In genomic region chr9:121285835-121286687, GRCh38 we compare ENCODE assay signal across 8 cellular contexts. TPM values are rescaled to one million over a fixed set of nuclear protein-coding genes. Genes with fewer than 3 reads are reported as not detected.
DNase-seq lines count a peak whose midpoint lies in the region; ATAC-seq and TF ChIP-seq lines count a peak whose summit lies in the region.

No MANE protein-coding gene starts in this region.

- no peak for TF ChIP-seq CTCF in GM13977 (IDR thresholded peaks at IDR 0.05; ENCODE audit: extremely low read depth, insufficient read depth, missing control alignments)

- peak; percentile 21 for DNase-seq in NCI-H2171 treated with DMSO at 0.1 percent for 48 hours (lab: John Stamatoyannopoulos, UW)
- no peak for DNase-seq in NCI-H2171 (lab: John Stamatoyannopoulos, UW)
- DNase-seq in left ventricle myocardium superior = peak; percentile 81
- peak; percentile 76 for DNase-seq in renal cortical epithelial cell (ENCODE audit: low read depth)
- no peak for DNase-seq in GM13977 (ENCODE audit: low spot score)
- no peak for DNase-seq in T-helper 17 cell

- in situ Hi-C loops in GM13977 (cut with MboI; ENCODE audit: low pct_unique_long_range_greater_than_20kb, low sequenced_read_pairs, unreplicated experiment) = no loop called here

- H3K27me3 Mint-ChIP-seq in activated T-helper 17 cell treated with anti-CD3 and anti-CD28 coated beads, Interleukin-2, amount 50 U/mL, for 72 hours = no peaks in the 10 kb centered on the region
- no peaks in the 10 kb centered on the region for H3K27me3 Mint-ChIP-seq in T-helper 17 cell

- no peak overlapping the region for H3K4me3 Mint-ChIP-seq in activated T-helper 17 cell treated with anti-CD3 and anti-CD28 coated beads, Interleukin-2, amount 50 U/mL, for 72 hours
- H3K4me3 Mint-ChIP-seq in T-helper 17 cell = no peak overlapping the region

- peak overlapping the region; percentile 75 for H3K27ac Mint-ChIP-seq in activated T-helper 17 cell treated with anti-CD3 and anti-CD28 coated beads, Interleukin-2, amount 50 U/mL, for 72 hours
- H3K27ac Mint-ChIP-seq in T-helper 17 cell = no peak overlapping the region

- intact Hi-C loops in left ventricle myocardium superior (cut with micrococcal nuclease) = no loop called here

- no peaks in the 10 kb centered on the region for H3K9me3 Mint-ChIP-seq in activated T-helper 17 cell treated with anti-CD3 and anti-CD28 coated beads, Interleukin-2, amount 50 U/mL, for 72 hours

- ATAC-seq in activated T-helper 17 cell treated with anti-CD3 and anti-CD28 coated beads, Interleukin-2, amount 50 U/mL, for 72 hours (replicated peaks) = no peak
- ATAC-seq in left ventricle myocardium superior (peak; percentile 58), GM21515 (IDR thresholded peaks at IDR 0.05; ENCODE audit: unreplicated experiment) (no peak), T-helper 17 cell (no peak)

- peaks cover 9% of the 10 kb centered on the region for H3K4me1 Mint-ChIP-seq in activated T-helper 17 cell treated with anti-CD3 and anti-CD28 coated beads, Interleukin-2, amount 50 U/mL, for 72 hours
- peaks cover 2% of the 10 kb centered on the region for H3K4me1 Mint-ChIP-seq in T-helper 17 cell

- no peaks in the 10 kb centered on the region for H3K36me3 Mint-ChIP-seq in activated T-helper 17 cell treated with anti-CD3 and anti-CD28 coated beads, Interleukin-2, amount 50 U/mL, for 72 hours (ENCODE audit: low read depth)
- H3K36me3 Mint-ChIP-seq in T-helper 17 cell (ENCODE audit: low read depth) = peaks cover 5% of the 10 kb centered on the region

- H3K9me3 ChIP-seq in T-helper 17 cell (ENCODE audit: control insufficient read depth, low read length, poor library complexity, severe bottlenecking) = no peaks in the 10 kb centered on the region

RNA-seq across cellular contexts. Expression of gene GSN, which starts 18.1 kb away (rescaled TPM):
- 1 to 10 TPM; 5.1 to 5.6 TPM for total RNA-seq in activated T-helper 17 cell treated with anti-CD3 and anti-CD28 coated beads, Interleukin-2, amount 50 U/mL, for 72 hours
- 717 TPM for total RNA-seq in left ventricle myocardium superior
- 591 and 645 TPM in 2 replicates for total RNA-seq in renal cortical epithelial cell
- 10 to 100 TPM in 1 of 2 donors, 1 to 10 TPM in 1; 5.4 to 29.6 TPM for total RNA-seq in T-helper 17 cell

Comparison
In these comparisons a context has a peak if more than half of its experiments do, and no peak if none do; other contexts are left out.
1. DNase-seq: peak in NCI-H2171 treated with DMSO at 0.1 percent for 48 hours (single experiment), left ventricle myocardium superior (single experiment) and renal cortical epithelial cell (single experiment); none in NCI-H2171 (single experiment), GM13977 (single experiment) and T-helper 17 cell (0 of 3).
2. RNA of gene GSN, which starts 18.1 kb away (total RNA-seq): 717 TPM in left ventricle myocardium superior (single experiment) and 591 to 645 TPM in renal cortical epithelial cell; 5.4 to 29.6 TPM in T-helper 17 cell and 5.1 to 5.6 TPM in activated T-helper 17 cell treated with anti-CD3 and anti-CD28 coated beads, Interleukin-2, amount 50 U/mL, for 72 hours; every median in the first group is over 10 times any median in the second.